33 cellular contexts compared by ENCODE assay signal in the genomic region with DNA sequence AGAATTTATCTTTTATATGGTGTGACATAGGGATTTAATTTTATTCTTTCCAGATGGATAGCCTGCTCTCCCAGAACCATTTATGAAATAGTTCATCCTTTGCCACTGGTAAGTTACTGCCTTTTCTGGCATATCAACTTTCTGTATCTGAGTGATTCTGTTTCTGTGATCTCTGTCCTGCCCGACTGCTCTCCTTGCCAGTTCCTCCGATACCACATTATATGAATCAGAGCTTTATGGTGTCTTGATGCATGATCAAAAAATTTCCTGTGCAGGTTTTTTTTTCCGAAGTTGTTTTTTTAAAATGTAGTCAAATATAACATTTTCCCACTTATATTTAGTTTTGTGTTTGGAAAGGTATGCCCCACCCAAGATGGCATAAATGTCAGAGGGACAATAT.
"Had no signal": no experiment of that assay in that cellular context is flagged by ENCODE, and none has a peak within 500 bp of the region (broad histone marks: within the 10 kb centered on the region; RNA-seq: fewer than 3 reads in every experiment).

No MANE protein-coding gene starts in this region.

- H3K9me3 ChIP-seq: pancreas, prostate gland had no signal

- DNase-seq: activated B cell treated with CpG ODN at 0.5 μM for 24 hours; activated CD4-positive, alpha-beta T cell treated with anti-CD3 and anti-CD28 coated beads, Interleukin-2, amount 50 U/mL, for 1 hour; activated CD8-positive, alpha-beta memory T cell treated with anti-CD3 and anti-CD28 coated beads, Interleukin-2, amount 10 ng/mL, durations not matched to agents 7 days and 5 days; activated CD8-positive, alpha-beta T cell treated with anti-CD3 and anti-CD28 coated beads, Interleukin-2, amount 10 ng/mL, durations not matched to agents 7 days and 5 days; activated T-cell treated with anti-CD3 and anti-CD28 coated beads, Interleukin-2, amount 50 U/mL, for 48 hours; anterior cingulate cortex; cortex of kidney; effector memory CD8-positive, alpha-beta T cell; erythroblast; head of caudate nucleus; hippocampal formation; immature natural killer cell; kidney; midbrain; naive thymus-derived CD4-positive, alpha-beta T cell; pancreas; retina; stimulated activated CD4-positive, alpha-beta T cell treated with anti-CD3 and anti-CD28 coated beads, Interleukin-1b, Interleukin-23, amount 100 ng/mL, for 48 hours; stimulated activated CD4-positive, alpha-beta T cell treated with anti-CD3 and anti-CD28 coated beads, Interleukin-4, amount 100 ng/mL, for 4 hours; stimulated activated CD8-positive, alpha-beta memory T cell treated with anti-CD3 and anti-CD28 coated beads, Interleukin-4, amount 100 ng/mL, for 48 hours; stimulated activated naive CD8-positive, alpha-beta T cell treated with anti-CD3 and anti-CD28 coated beads, Interleukin-15, amount 100 ng/mL, for 72 hours; substantia nigra; T-helper 2 cell; upper lobe of left lung had no signal

- H3K4me1 Mint-ChIP-seq: activated B cell treated with CpG ODN at 0.5 μM for 24 hours; activated CD8-positive, alpha-beta memory T cell treated with anti-CD3 and anti-CD28 coated beads, Interleukin-2, amount 10 ng/mL, durations not matched to agents 7 days and 5 days; immature natural killer cell; memory B cell; naive thymus-derived CD4-positive, alpha-beta T cell; stimulated activated memory B cell treated with anti-CD40 and anti-IgM and Interleukin-4, amounts not matched to agents 10 μg/mL and 1 μg/mL and 100 μg/mL, for 72 hours; stimulated activated naive CD8-positive, alpha-beta T cell treated with anti-CD3 and anti-CD28 coated beads, Interleukin-15, amount 100 ng/mL, for 72 hours had no signal

- H3K4me2 ChIP-seq: smooth muscle cell had no signal

- H3K4me1 ChIP-seq: gastroesophageal sphincter, pancreas, prostate gland, upper lobe of left lung, vagina had no signal

- H3K36me3 Mint-ChIP-seq: activated CD8-positive, alpha-beta memory T cell treated with anti-CD3 and anti-CD28 coated beads, Interleukin-2, amount 10 ng/mL, durations not matched to agents 7 days and 5 days; memory B cell; stimulated activated memory B cell treated with anti-CD40 and anti-IgM and Interleukin-4, amounts not matched to agents 10 μg/mL and 1 μg/mL and 100 μg/mL, for 72 hours had no signal

- H3K36me3 ChIP-seq: cardiac muscle cell, gastroesophageal sphincter, pancreas, prostate gland, upper lobe of left lung, vagina had no signal

- H3K4me3 ChIP-seq: cardiac muscle cell, gastroesophageal sphincter, pancreas, prostate gland, smooth muscle cell, upper lobe of left lung, vagina had no signal

- H3K27ac Mint-ChIP-seq: activated B cell treated with CpG ODN at 0.5 μM for 24 hours; activated CD8-positive, alpha-beta memory T cell treated with anti-CD3 and anti-CD28 coated beads, Interleukin-2, amount 10 ng/mL, durations not matched to agents 7 days and 5 days; activated CD8-positive, alpha-beta T cell treated with anti-CD3 and anti-CD28 coated beads, Interleukin-2, amount 10 ng/mL, durations not matched to agents 7 days and 5 days; activated naive CD4-positive, alpha-beta T cell treated with anti-CD3 and anti-CD28 coated beads, Interleukin-2, amount 50 U/mL, for 72 hours; activated T-helper 2 cell treated with anti-CD3 and anti-CD28 coated beads, Interferon-gamma antibody, Interleukin-2, Interleukin-4, amounts not matched to agents 10 μg/mL and 5 μg/mL and 100 μg/mL, durations not matched to agents 14 hours and 24 hours and 36 hours; effector memory CD8-positive, alpha-beta T cell; immature natural killer cell; memory B cell; naive thymus-derived CD4-positive, alpha-beta T cell; stimulated activated memory B cell treated with anti-CD40 and anti-IgM and Interleukin-4, amounts not matched to agents 10 μg/mL and 1 μg/mL and 100 μg/mL, for 72 hours; stimulated activated naive CD8-positive, alpha-beta T cell treated with anti-CD3 and anti-CD28 coated beads, Interleukin-15, amount 100 ng/mL, for 72 hours had no signal

- H3K4me3 Mint-ChIP-seq: activated B cell treated with CpG ODN at 0.5 μM for 24 hours; activated CD8-positive, alpha-beta memory T cell treated with anti-CD3 and anti-CD28 coated beads, Interleukin-2, amount 10 ng/mL, durations not matched to agents 7 days and 5 days; activated CD8-positive, alpha-beta T cell treated with anti-CD3 and anti-CD28 coated beads, Interleukin-2, amount 10 ng/mL, durations not matched to agents 7 days and 5 days; effector memory CD8-positive, alpha-beta T cell; immature natural killer cell; memory B cell; naive thymus-derived CD4-positive, alpha-beta T cell; stimulated activated memory B cell treated with anti-CD40 and anti-IgM and Interleukin-4, amounts not matched to agents 10 μg/mL and 1 μg/mL and 100 μg/mL, for 72 hours; stimulated activated naive CD8-positive, alpha-beta T cell treated with anti-CD3 and anti-CD28 coated beads, Interleukin-15, amount 100 ng/mL, for 72 hours had no signal

- H3K27me3 ChIP-seq: pancreas, upper lobe of left lung, vagina had no signal
